In the genomic region with DNA sequence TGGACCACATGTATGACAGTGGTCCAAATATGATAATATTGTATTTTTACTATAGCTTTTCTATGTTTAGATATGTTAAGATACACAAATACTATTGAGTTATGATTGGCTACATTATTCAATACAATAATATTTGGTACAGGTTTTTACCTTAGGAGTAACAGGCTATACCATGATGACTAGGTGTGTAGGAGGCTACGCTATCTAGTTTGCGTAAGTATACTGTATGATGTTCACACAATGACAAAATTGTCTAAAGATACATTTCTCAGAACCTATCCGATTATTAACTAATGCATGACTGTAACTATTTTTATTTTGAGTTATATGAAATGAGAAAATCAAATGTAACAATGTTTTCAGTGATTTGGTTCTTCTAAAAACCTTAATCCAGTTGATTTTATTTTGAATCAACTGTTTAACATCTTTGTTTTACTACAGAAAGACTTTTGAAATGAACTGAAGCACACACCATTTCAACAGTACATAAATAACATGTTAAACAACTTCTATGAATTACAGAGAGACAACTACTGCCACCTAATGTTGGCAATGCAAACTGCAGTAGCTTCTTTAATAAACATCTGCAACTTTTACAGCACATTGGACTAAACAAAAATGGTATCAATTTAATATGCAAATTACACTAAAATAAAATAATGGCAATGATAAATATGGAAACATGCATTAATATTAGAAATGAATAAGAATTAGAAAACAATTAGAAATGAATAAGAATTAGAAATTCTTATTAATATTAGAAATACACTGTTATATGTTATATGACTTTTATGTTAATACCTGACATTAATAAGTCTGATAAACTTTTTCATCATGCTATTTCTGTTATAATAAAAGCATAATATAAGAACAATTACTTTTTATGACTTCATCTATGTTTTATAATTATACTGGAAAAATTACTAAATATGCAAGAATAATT, we compare ENCODE assay signal across 8 cellular contexts.
DNase-seq lines count a peak whose midpoint lies in the region; ATAC-seq and TF ChIP-seq lines count a peak whose summit lies in the region.

No MANE protein-coding gene starts in this region.

- no peak overlapping the region for H3K4me3 ChIP-seq in Karpas-422 (ENCODE audit: low read length)
- no peak overlapping the region for H3K4me3 ChIP-seq in choroid plexus epithelial cell (ENCODE audit: low read depth, low read length)

- H3K9me2 ChIP-seq in Karpas-422 (replicated peaks; ENCODE audit: insufficient read depth, low read length), result no peaks in the 10 kb centered on the region

- DNase-seq in NCI-H510A treated with DMSO at 0.1 percent for 48 hours (lab: John Stamatoyannopoulos, UW) (peak; percentile 75), NCI-H510A (lab: John Stamatoyannopoulos, UW) (no peak), Karpas-422 (peak; percentile 82), RPMI8226 (peak; percentile 79), choroid plexus epithelial cell (ENCODE audit: low read depth) (peak; percentile 80), midbrain (lab: John Stamatoyannopoulos, UW) (peak; percentile 69)

- H3K36me3 ChIP-seq in Karpas-422 (ENCODE audit: insufficient read depth, low read length), result no peaks in the 10 kb centered on the region

- peak; percentile 52 for ATAC-seq in GM21360 (IDR thresholded peaks at IDR 0.05; ENCODE audit: unreplicated experiment)
- ATAC-seq in HG02870 (IDR thresholded peaks at IDR 0.05; ENCODE audit: unreplicated experiment), result no peak

- H3K27ac ChIP-seq in Karpas-422 (ENCODE audit: low read length), result no peak overlapping the region

- no peaks in the 10 kb centered on the region for H3K27me3 ChIP-seq in Karpas-422 (ENCODE audit: low read length)

- no peak overlapping the region for H3K4me2 ChIP-seq in Karpas-422 (ENCODE audit: low read depth, low read length, poor library complexity, severe bottlenecking)

- H2AFZ ChIP-seq in Karpas-422 (ENCODE audit: low read length), result no peak overlapping the region

- peak; percentile 72 for TF ChIP-seq CTCF in choroid plexus epithelial cell (conservative IDR thresholded peaks at IDR 0.05; ENCODE audit: low read depth, low read length)

- no peak overlapping the region for H3K9ac ChIP-seq in Karpas-422 (ENCODE audit: low read length)

- H3K9me3 ChIP-seq in Karpas-422 (ENCODE audit: low read length), result no peaks in the 10 kb centered on the region

- no peaks in the 10 kb centered on the region for H4K20me1 ChIP-seq in Karpas-422 (ENCODE audit: insufficient read depth, low read depth, low read length)

- 0 out of 2 replicates have a peak, but pooled peaks cover 3% of the 10 kb centered on the region for H3K4me1 ChIP-seq in Karpas-422 (ENCODE audit: low read length)

- no peaks in the 10 kb centered on the region for H3K79me2 ChIP-seq in Karpas-422 (ENCODE audit: low read length)
